In genomic region chr6:138817799-138818198, GRCh38 we compare ENCODE assay signal across 2 cellular contexts.
TF ChIP-seq lines count a peak whose summit lies in the region.

No MANE protein-coding gene starts in this region.

TF ChIP-seq in SK-N-SH, 30 proteins besides CTCF, POLR2A, EP300 and RAD21 (continued from another document):
- TF ChIP-seq REST (IDR thresholded peaks at IDR 0.05; ENCODE audit: low read depth, low read length) = no peak
- no peak for TF ChIP-seq YY1 (IDR thresholded peaks at IDR 0.05; ENCODE audit: low read depth)
- TF ChIP-seq RCOR1 (IDR thresholded peaks at IDR 0.05; ENCODE audit: low read length) = no peak
- TF ChIP-seq RXRA (IDR thresholded peaks at IDR 0.05; ENCODE audit: borderline replicate concordance, low read depth) = no peak
- no peak for TF ChIP-seq MXI1 (IDR thresholded peaks at IDR 0.05; ENCODE audit: low read depth, low read length)

TF ChIP-seq in SK-N-SH treated with all-trans-retinoic acid at 6 μM for 48 hours, 23 proteins besides CTCF, POLR2A, EP300 and RAD21 (continued from another document):
- TF ChIP-seq POU6F1 (CRISPR knock-in tag; IDR thresholded peaks at IDR 0.05; ENCODE audit: borderline replicate concordance, low read depth) = no peak
- TF ChIP-seq PPARA (CRISPR knock-in tag; IDR thresholded peaks at IDR 0.05; ENCODE audit: borderline replicate concordance) = no peak
- TF ChIP-seq ZFP30 (CRISPR knock-in tag; IDR thresholded peaks at IDR 0.05) = no peak
- no peak for TF ChIP-seq ZFP3 (CRISPR knock-in tag; IDR thresholded peaks at IDR 0.05)
